8 cellular contexts compared by ENCODE assay signal in genomic region chr14:75125617-75126016, GRCh38. TPM values are rescaled to one million over a fixed set of nuclear protein-coding genes. Genes with fewer than 3 reads are reported as not detected.
DNase-seq lines count a peak whose midpoint lies in the region; ATAC-seq and TF ChIP-seq lines count a peak whose summit lies in the region.

No MANE protein-coding gene starts in this region.

- no peak for TF ChIP-seq CTCF in LNCaP clone FGC (IDR thresholded peaks at IDR 0.05; ENCODE audit: control insufficient read depth, extremely low read depth, insufficient read depth)
- no peak for TF ChIP-seq CTCF in mammary epithelial cell (conservative IDR thresholded peaks at IDR 0.05 in 1 of 2, IDR thresholded peaks at IDR 0.05 in 1 of 2; ENCODE audit: extremely low read depth in 1 of 2, insufficient read depth in 1 of 2, low read depth in 1 of 2, low read length in 2 of 2)

- H3K27ac ChIP-seq in BLaER1 treated with 17β-estradiol and CSF1 and Interleukin-3, amounts not matched to agents 10 nM and 100 nM = peak overlapping the region in 10 of 11 experiments; percentile 94 to 99 (median 96); a peak in 19 of 22 replicates
- no peak overlapping the region for H3K27ac ChIP-seq in mammary epithelial cell (ENCODE audit: insufficient read depth, low read depth, low read length)
- peak overlapping the region; percentile 89 for H3K27ac ChIP-seq in naive thymus-derived CD4-positive, alpha-beta T cell (ENCODE audit: low read depth, low read length)

- no peaks in the 10 kb centered on the region for H3K27me3 Mint-ChIP-seq in naive thymus-derived CD4-positive, alpha-beta T cell

- H3K4me3 ChIP-seq in BLaER1 treated with 17β-estradiol and CSF1 and Interleukin-3, amounts not matched to agents 10 nM and 100 nM = peak overlapping the region; percentile 63 to 85 (median 74)
- H3K4me3 ChIP-seq in LNCaP clone FGC (ENCODE audit: low read depth, low read length) (peak overlapping the region; percentile 87), mammary epithelial cell (replicated peaks in 1 of 3; ENCODE audit: insufficient read depth in 1 of 3, low read depth in 2 of 3, low read length in 3 of 3) (peak overlapping the region in 2 of 3 experiments; percentile 69 to 75)
- H3K4me3 ChIP-seq in naive thymus-derived CD4-positive, alpha-beta T cell (ENCODE audit: low read length) = peak overlapping the region; percentile 87

- peaks cover 36 to 54% (median 48%) of the 10 kb centered on the region in 7 donors for H3K4me1 Mint-ChIP-seq in naive thymus-derived CD4-positive, alpha-beta T cell

- no peak for ATAC-seq in naive thymus-derived CD4-positive, alpha-beta T cell
- ATAC-seq in HG03460 (IDR thresholded peaks at IDR 0.05; ENCODE audit: unreplicated experiment) = no peak

- H3K4me1 ChIP-seq in BLaER1 treated with 17β-estradiol and CSF1 and Interleukin-3, amounts not matched to agents 10 nM and 100 nM = peaks cover 25 to 72% (median 52%) of the 10 kb centered on the region in 10 experiments
- peaks cover 37% of the 10 kb centered on the region for H3K4me1 ChIP-seq in mammary epithelial cell (ENCODE audit: insufficient read depth, low read length)
- H3K4me1 ChIP-seq in naive thymus-derived CD4-positive, alpha-beta T cell (ENCODE audit: control insufficient read depth in 2 of 2, insufficient read depth in 2 of 2, low read length in 2 of 2) = peaks cover 22 to 29% of the 10 kb centered on the region in 2 donors

- dilution Hi-C loops in mammary epithelial cell (cut with HindIII; ENCODE audit: low sequenced_read_pairs) = loop anchor here (5.0 to 25.0 kb wide), 3 partner anchors 177 to 437 kb away; no protein-coding TSS in a partner anchor

- no peaks in the 10 kb centered on the region for H3K27me3 ChIP-seq in BLaER1 treated with 17β-estradiol and CSF1 and Interleukin-3, amounts not matched to agents 10 nM and 100 nM
- H3K27me3 ChIP-seq in mammary epithelial cell (ENCODE audit: insufficient read depth, low read length) = no peaks in the 10 kb centered on the region
- no peaks in the 10 kb centered on the region for H3K27me3 ChIP-seq in naive thymus-derived CD4-positive, alpha-beta T cell (ENCODE audit: control insufficient read depth in 2 of 2, insufficient read depth in 2 of 2, low read length in 2 of 2)

- peak overlapping the region; percentile 94 to 99 (median 95); a peak in 20 of 22 replicates for H3K9ac ChIP-seq in BLaER1 treated with 17β-estradiol and CSF1 and Interleukin-3, amounts not matched to agents 10 nM and 100 nM
- peak overlapping the region; percentile 81 for H3K9ac ChIP-seq in mammary epithelial cell (ENCODE audit: insufficient read depth, low read length)

- no peaks in the 10 kb centered on the region for H3K9me3 ChIP-seq in BLaER1 treated with 17β-estradiol and CSF1 and Interleukin-3, amounts not matched to agents 10 nM and 100 nM (replicated peaks in 1 of 11)
- no peaks in the 10 kb centered on the region for H3K9me3 ChIP-seq in mammary epithelial cell (replicated peaks; ENCODE audit: insufficient read depth, low read length)
- no peaks in the 10 kb centered on the region for H3K9me3 ChIP-seq in naive thymus-derived CD4-positive, alpha-beta T cell (ENCODE audit: control insufficient read depth in 2 of 3, low read length in 3 of 3)

- CTCF ChIA-PET in mammary epithelial cell (lab: Charles Lee; ENCODE audit: low non-redundant PET) = no interaction called here
- CTCF ChIA-PET in naive thymus-derived CD4-positive, alpha-beta T cell (lab: Charles Lee) = interaction anchor here (0.6 to 2.5 kb wide), 4 partner anchors 37 to 245 kb away, joined by 3 to 8 read pairs (median 4); no protein-coding TSS in a partner anchor

- H3K36me3 Mint-ChIP-seq in naive thymus-derived CD4-positive, alpha-beta T cell = peaks cover 0 to 17% (median 10%) of the 10 kb centered on the region in 5 donors

- H4K20me1 ChIP-seq in BLaER1 treated with 17β-estradiol and CSF1 and Interleukin-3, amounts not matched to agents 10 nM and 100 nM = no peaks in the 10 kb centered on the region; a peak in 2 of 22 replicates
- no peaks in the 10 kb centered on the region for H4K20me1 ChIP-seq in mammary epithelial cell (ENCODE audit: insufficient read depth, low read length)

- peak overlapping the region; percentile 80 to 99 (median 91) for H3K4me2 ChIP-seq in BLaER1 treated with 17β-estradiol and CSF1 and Interleukin-3, amounts not matched to agents 10 nM and 100 nM
- peak overlapping the region; percentile 89 for H3K4me2 ChIP-seq in mammary epithelial cell (ENCODE audit: insufficient read depth, low read depth, low read length)

- no peak for DNase-seq in LNCaP clone FGC (ENCODE audit: low read depth)
- peak; percentile 36 for DNase-seq in mammary epithelial cell
- DNase-seq in naive thymus-derived CD4-positive, alpha-beta T cell = no peak
- no peak for DNase-seq in stimulated activated CD4-positive, alpha-beta T cell treated with anti-CD3 and anti-CD28 coated beads, Interleukin-4, amount 100 ng/mL, for 1 hour
- DNase-seq in occipital lobe (lab: John Stamatoyannopoulos, UW) = no peak
- DNase-seq in activated CD4-positive, CD25-positive, alpha-beta regulatory T cell treated with anti-CD3 and anti-CD28 coated beads, Interleukin-2, amount 50 U/mL, for 72 hours = no peak

- H3K9me3 Mint-ChIP-seq in naive thymus-derived CD4-positive, alpha-beta T cell = no peaks in the 10 kb centered on the region

- peaks cover 8 to 57% (median 24%) of the 10 kb centered on the region in 11 experiments; a peak in 19 of 22 replicates for H3K36me3 ChIP-seq in BLaER1 treated with 17β-estradiol and CSF1 and Interleukin-3, amounts not matched to agents 10 nM and 100 nM
- H3K36me3 ChIP-seq in mammary epithelial cell (ENCODE audit: insufficient read depth, low read length) = peaks cover 2% of the 10 kb centered on the region
- peaks cover 0 to 2% (median 0%) of the 10 kb centered on the region in 3 experiments for H3K36me3 ChIP-seq in naive thymus-derived CD4-positive, alpha-beta T cell (ENCODE audit: control insufficient read depth in 2 of 3, insufficient read depth in 3 of 3, low read length in 3 of 3)

- no peak overlapping the region for H2AFZ ChIP-seq in mammary epithelial cell (ENCODE audit: low read depth, low read length)

- 52% methylated on average over 5 of the region's 5 CpGs for whole genome bisulfite sequencing in mammary epithelial cell (ENCODE audit: low coverage, missing lambda C conversion rate)

- no TSS peak for BruUV-seq in mammary epithelial cell (replicated peaks; lab: Mats Ljungman, UMichigan)

- in situ Hi-C loops in mammary epithelial cell (cut with MboI; ENCODE audit: low sequenced_read_pairs in 2 of 2) = loop anchor here (10.0 to 25.0 kb wide), 2 partner anchors 369 to 537 kb away; partner anchors contain the start of genes ERG28 (in 1 of the 2) and TTLL5 (in 1 of the 2)

- H3K27ac Mint-ChIP-seq in naive thymus-derived CD4-positive, alpha-beta T cell = peak overlapping the region; percentile 90 to 98 (median 97)

- peak overlapping the region; percentile 87 to 97 (median 96) for H3K4me3 Mint-ChIP-seq in naive thymus-derived CD4-positive, alpha-beta T cell

- intact Hi-C loops in mammary epithelial cell (cut with micrococcal nuclease) = no loop called here
- intact Hi-C loops in naive thymus-derived CD4-positive, alpha-beta T cell (cut with micrococcal nuclease) = loop anchor here (1.0 to 5.0 kb wide), 6 partner anchors 122 to 862 kb away; partner anchors contain the start of genes ERG28 (in 2 of the 2), TTLL5 (in 2 of the 2), EIF2B2 (in 1 of the 2) and IFT43 (in 1 of the 2)

- peaks cover 39% of the 10 kb centered on the region for H3K79me2 ChIP-seq in mammary epithelial cell (ENCODE audit: insufficient read depth, low read length)

- POLR2A ChIA-PET in naive thymus-derived CD4-positive, alpha-beta T cell (lab: Charles Lee) = interaction anchor here (0.6 to 3.5 kb wide), 6 partner anchors 8 to 537 kb away, joined by 3 to 27 read pairs (median 3); no protein-coding TSS in a partner anchor

RNA-seq across cellular contexts. Expression of gene NEK9, which starts 1.2 kb away (rescaled TPM):
- 10 to 100 TPM; 31.7 to 58.0 TPM for total RNA-seq in mammary epithelial cell
- 17.7 TPM for polyA plus RNA-seq in mammary epithelial cell
- 54.9 TPM for polyA minus RNA-seq in mammary epithelial cell
- 100 to 1,000 TPM in 2 of 5 experiments, 10 to 100 TPM in 3; 81.7 to 141 (median 84.7) TPM for total RNA-seq in naive thymus-derived CD4-positive, alpha-beta T cell
- 10 to 100 TPM; 16.6 to 17.2 TPM for polyA plus RNA-seq in naive thymus-derived CD4-positive, alpha-beta T cell
- 37.7 TPM for total RNA-seq in occipital lobe

RNA-seq across cellular contexts. Expression of gene TMED10, which starts 50.8 kb away (rescaled TPM):
- 100 to 1,000 TPM; 389 to 397 TPM for total RNA-seq in mammary epithelial cell
- polyA plus RNA-seq in mammary epithelial cell = 385 TPM
- 522 TPM for polyA minus RNA-seq in mammary epithelial cell
- total RNA-seq in naive thymus-derived CD4-positive, alpha-beta T cell = 100 to 1,000 TPM; 155 to 233 (median 171) TPM
- 100 to 1,000 TPM; 204 to 245 TPM for polyA plus RNA-seq in naive thymus-derived CD4-positive, alpha-beta T cell
- 135 TPM for total RNA-seq in occipital lobe

RNA-seq across cellular contexts. Expression of gene ZC2HC1C, which starts 56.2 kb away (rescaled TPM):
- total RNA-seq in mammary epithelial cell (under 1 TPM; 0.17 to 0.89 TPM), occipital lobe (2.8 TPM)
- polyA plus RNA-seq in mammary epithelial cell = 0.94 TPM
- polyA minus RNA-seq in mammary epithelial cell = not detected
- total RNA-seq in naive thymus-derived CD4-positive, alpha-beta T cell = 1 to 10 TPM in 1 of 5 experiments, not detected in 4; 1.7 TPM
- under 1 TPM; 0.30 to 0.41 TPM for polyA plus RNA-seq in naive thymus-derived CD4-positive, alpha-beta T cell
